In genomic region chr19:18385359-18385674, GRCh38 we compare ENCODE assay signal across 1 cellular context.
TF ChIP-seq lines count a peak whose summit lies in the region.

No MANE protein-coding gene starts in this region.

TF ChIP-seq in HepG2, 621 proteins besides CTCF, POLR2A, EP300 and RAD21 (continued from another document):
- TF ChIP-seq ZNF407 (CRISPR knock-in tag; IDR thresholded peaks at IDR 0.05; ENCODE audit: not compliant biosample characterization) (no peak), MATR3 (CRISPR knock-in tag; IDR thresholded peaks at IDR 0.05) (no peak)
TF ChIP-seq in HepG2: peak in this region for 8.
